ENCODE assay signal across 1 cellular context in the genomic region with DNA sequence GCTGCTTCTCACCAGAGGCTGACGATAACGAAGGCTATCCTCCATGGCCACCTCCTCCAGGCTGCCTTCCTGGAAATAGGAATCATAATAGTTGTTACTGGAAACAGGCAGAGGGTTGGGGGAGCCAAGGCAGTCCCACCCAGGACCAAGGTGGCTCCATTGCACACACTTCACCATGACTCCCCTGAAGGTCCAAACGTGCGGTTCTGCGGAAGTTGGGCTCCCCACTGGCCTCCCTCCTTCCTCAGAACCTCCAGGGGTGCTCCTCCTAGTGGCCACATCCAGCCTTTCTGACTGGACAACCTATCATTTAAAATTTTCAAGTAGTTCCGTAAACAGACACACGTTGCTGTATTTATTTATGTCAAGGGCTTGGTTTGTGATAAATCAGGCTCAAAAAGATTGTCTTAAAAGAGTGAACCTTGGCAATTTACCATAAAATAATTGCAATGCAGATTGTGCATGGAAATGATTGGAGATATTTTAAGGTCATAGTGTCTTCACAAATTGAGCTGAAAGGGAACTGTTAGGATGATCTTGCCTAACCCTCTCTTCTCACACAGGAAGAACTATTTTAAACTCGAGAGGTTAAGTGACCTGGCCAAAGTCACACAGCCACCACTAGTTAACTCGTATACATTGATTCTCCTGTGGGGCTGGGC.
TF ChIP-seq lines count a peak whose summit lies in the region.

No MANE protein-coding gene starts in this region.

TF ChIP-seq in HepG2, 621 proteins besides CTCF, POLR2A, EP300 and RAD21:
- TF ChIP-seq MZF1 (CRISPR knock-in tag; IDR thresholded peaks at IDR 0.05; ENCODE audit: borderline replicate concordance) (no peak), ZNF317 (CRISPR knock-in tag; IDR thresholded peaks at IDR 0.05) (no peak), CEBPG (CRISPR knock-in tag; IDR thresholded peaks at IDR 0.05) (no peak), NFE2L1 (CRISPR knock-in tag; IDR thresholded peaks at IDR 0.05; ENCODE audit: borderline replicate concordance) (no peak), SAP130 (CRISPR knock-in tag; IDR thresholded peaks at IDR 0.05; ENCODE audit: low read depth) (peak; percentile 68), ELF1 (CRISPR knock-in tag; IDR thresholded peaks at IDR 0.05) (peak; percentile 44; the same call in 1 of the 2 replicates), FOSL2 (CRISPR knock-in tag; IDR thresholded peaks at IDR 0.05) (0 out of 2 replicates have a peak, but pooled peaks have one; percentile 11), MXI1 (IDR thresholded peaks at IDR 0.05; ENCODE audit: borderline replicate concordance, low read depth, low read length) (no peak), JARID2 (CRISPR knock-in tag; IDR thresholded peaks at IDR 0.05; ENCODE audit: insufficient replicate concordance) (no peak), RCOR2 (CRISPR knock-in tag; IDR thresholded peaks at IDR 0.05) (no peak), KDM4B (CRISPR knock-in tag; IDR thresholded peaks at IDR 0.05) (0 out of 2 replicates have a peak, but pooled peaks have one; percentile 20), NFKBIZ (CRISPR knock-in tag; IDR thresholded peaks at IDR 0.05) (no peak), ERF (CRISPR knock-in tag; IDR thresholded peaks at IDR 0.05) (no peak), ZNF678 (CRISPR knock-in tag; IDR thresholded peaks at IDR 0.05) (no peak), ZMYM3 (CRISPR knock-in tag; IDR thresholded peaks at IDR 0.05) (0 out of 2 replicates have a peak, but pooled peaks have one; percentile 21), GABPA (IDR thresholded peaks at IDR 0.05; ENCODE audit: low read depth, low read length) (peak; percentile 19; the same call in 1 of the 2 replicates), GABPA (CRISPR knock-in tag; IDR thresholded peaks at IDR 0.05; ENCODE audit: low read depth) (peak; percentile 62; the same call in 1 of the 2 replicates), ZNF460 (CRISPR knock-in tag; IDR thresholded peaks at IDR 0.05; ENCODE audit: borderline replicate concordance) (no peak), ZFYVE20 (CRISPR knock-in tag; IDR thresholded peaks at IDR 0.05; ENCODE audit: borderline replicate concordance, low read depth) (no peak), STAG1 (CRISPR knock-in tag; IDR thresholded peaks at IDR 0.05) (peak; percentile 38), KAT8 (CRISPR knock-in tag; IDR thresholded peaks at IDR 0.05) (0 out of 2 replicates have a peak, but pooled peaks have one; percentile 26), EHMT2 (IDR thresholded peaks at IDR 0.05; ENCODE audit: borderline replicate concordance, low read depth, low read length) (no peak), SALL1 (CRISPR knock-in tag; IDR thresholded peaks at IDR 0.05) (peak; percentile 28; the same call in 1 of the 2 replicates), SRY (CRISPR knock-in tag; IDR thresholded peaks at IDR 0.05) (no peak), XRCC5 (optimal IDR thresholded peaks at IDR 0.05; ENCODE audit: low read length) (peak; percentile 49), ZFP36 (IDR thresholded peaks at IDR 0.05; ENCODE audit: borderline replicate concordance, low read depth, low read length, partially characterized antibody) (peak; percentile 19), ELF3 (CRISPR knock-in tag; IDR thresholded peaks at IDR 0.05) (0 out of 2 replicates have a peak, but pooled peaks have one; percentile 16), FOXK2 (IDR thresholded peaks at IDR 0.05) (peak; percentile 46; the same call in 1 of the 2 replicates), GABPB1 (CRISPR knock-in tag; IDR thresholded peaks at IDR 0.05) (0 out of 2 replicates have a peak, but pooled peaks have one; percentile 19), SMC3 (IDR thresholded peaks at IDR 0.05; ENCODE audit: low read length) (peak; percentile 9; the same call in 1 of the 2 replicates)
- TF ChIP-seq, protein P1, sequence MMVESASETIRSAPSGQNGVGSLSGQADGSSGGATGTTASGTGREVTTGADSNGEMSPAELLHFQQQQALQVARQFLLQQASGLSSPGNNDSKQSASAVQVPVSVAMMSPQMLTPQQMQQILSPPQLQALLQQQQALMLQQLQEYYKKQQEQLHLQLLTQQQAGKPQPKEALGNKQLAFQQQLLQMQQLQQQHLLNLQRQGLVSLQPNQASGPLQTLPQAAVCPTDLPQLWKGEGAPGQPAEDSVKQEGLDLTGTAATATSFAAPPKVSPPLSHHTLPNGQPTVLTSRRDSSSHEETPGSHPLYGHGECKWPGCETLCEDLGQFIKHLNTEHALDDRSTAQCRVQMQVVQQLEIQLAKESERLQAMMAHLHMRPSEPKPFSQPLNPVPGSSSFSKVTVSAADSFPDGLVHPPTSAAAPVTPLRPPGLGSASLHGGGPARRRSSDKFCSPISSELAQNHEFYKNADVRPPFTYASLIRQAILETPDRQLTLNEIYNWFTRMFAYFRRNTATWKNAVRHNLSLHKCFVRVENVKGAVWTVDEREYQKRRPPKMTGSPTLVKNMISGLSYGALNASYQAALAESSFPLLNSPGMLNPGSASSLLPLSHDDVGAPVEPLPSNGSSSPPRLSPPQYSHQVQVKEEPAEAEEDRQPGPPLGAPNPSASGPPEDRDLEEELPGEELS (CRISPR knock-in tag; IDR thresholded peaks at IDR 0.05): peak; percentile 9; the same call in 1 of the 2 replicates
- TF ChIP-seq, protein P2, sequence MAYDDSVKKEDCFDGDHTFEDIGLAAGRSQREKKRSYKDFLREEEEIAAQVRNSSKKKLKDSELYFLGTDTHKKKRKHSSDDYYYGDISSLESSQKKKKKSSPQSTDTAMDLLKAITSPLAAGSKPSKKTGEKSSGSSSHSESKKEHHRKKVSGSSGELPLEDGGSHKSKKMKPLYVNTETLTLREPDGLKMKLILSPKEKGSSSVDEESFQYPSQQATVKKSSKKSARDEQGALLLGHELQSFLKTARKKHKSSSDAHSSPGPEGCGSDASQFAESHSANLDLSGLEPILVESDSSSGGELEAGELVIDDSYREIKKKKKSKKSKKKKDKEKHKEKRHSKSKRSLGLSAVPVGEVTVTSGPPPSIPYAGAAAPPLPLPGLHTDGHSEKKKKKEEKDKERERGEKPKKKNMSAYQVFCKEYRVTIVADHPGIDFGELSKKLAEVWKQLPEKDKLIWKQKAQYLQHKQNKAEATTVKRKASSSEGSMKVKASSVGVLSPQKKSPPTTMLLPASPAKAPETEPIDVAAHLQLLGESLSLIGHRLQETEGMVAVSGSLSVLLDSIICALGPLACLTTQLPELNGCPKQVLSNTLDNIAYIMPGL (CRISPR knock-in tag; IDR thresholded peaks at IDR 0.05; ENCODE audit: borderline replicate concordance in 1 of 2, low read depth in 1 of 2): 0 out of 4 replicates have a peak, but pooled peaks of 1 of the 2 experiments have one; percentile 47
- TF ChIP-seq, protein P3, sequence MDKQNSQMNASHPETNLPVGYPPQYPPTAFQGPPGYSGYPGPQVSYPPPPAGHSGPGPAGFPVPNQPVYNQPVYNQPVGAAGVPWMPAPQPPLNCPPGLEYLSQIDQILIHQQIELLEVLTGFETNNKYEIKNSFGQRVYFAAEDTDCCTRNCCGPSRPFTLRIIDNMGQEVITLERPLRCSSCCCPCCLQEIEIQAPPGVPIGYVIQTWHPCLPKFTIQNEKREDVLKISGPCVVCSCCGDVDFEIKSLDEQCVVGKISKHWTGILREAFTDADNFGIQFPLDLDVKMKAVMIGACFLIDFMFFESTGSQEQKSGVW (CRISPR knock-in tag; IDR thresholded peaks at IDR 0.05; ENCODE audit: borderline replicate concordance): no peak
- TF ChIP-seq, protein P4, sequence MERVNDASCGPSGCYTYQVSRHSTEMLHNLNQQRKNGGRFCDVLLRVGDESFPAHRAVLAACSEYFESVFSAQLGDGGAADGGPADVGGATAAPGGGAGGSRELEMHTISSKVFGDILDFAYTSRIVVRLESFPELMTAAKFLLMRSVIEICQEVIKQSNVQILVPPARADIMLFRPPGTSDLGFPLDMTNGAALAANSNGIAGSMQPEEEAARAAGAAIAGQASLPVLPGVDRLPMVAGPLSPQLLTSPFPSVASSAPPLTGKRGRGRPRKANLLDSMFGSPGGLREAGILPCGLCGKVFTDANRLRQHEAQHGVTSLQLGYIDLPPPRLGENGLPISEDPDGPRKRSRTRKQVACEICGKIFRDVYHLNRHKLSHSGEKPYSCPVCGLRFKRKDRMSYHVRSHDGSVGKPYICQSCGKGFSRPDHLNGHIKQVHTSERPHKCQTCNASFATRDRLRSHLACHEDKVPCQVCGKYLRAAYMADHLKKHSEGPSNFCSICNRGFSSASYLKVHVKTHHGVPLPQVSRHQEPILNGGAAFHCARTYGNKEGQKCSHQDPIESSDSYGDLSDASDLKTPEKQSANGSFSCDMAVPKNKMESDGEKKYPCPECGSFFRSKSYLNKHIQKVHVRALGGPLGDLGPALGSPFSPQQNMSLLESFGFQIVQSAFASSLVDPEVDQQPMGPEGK (CRISPR knock-in tag; IDR thresholded peaks at IDR 0.05): peak; percentile 15; the same call in 1 of the 2 replicates
- TF ChIP-seq, protein P5, sequence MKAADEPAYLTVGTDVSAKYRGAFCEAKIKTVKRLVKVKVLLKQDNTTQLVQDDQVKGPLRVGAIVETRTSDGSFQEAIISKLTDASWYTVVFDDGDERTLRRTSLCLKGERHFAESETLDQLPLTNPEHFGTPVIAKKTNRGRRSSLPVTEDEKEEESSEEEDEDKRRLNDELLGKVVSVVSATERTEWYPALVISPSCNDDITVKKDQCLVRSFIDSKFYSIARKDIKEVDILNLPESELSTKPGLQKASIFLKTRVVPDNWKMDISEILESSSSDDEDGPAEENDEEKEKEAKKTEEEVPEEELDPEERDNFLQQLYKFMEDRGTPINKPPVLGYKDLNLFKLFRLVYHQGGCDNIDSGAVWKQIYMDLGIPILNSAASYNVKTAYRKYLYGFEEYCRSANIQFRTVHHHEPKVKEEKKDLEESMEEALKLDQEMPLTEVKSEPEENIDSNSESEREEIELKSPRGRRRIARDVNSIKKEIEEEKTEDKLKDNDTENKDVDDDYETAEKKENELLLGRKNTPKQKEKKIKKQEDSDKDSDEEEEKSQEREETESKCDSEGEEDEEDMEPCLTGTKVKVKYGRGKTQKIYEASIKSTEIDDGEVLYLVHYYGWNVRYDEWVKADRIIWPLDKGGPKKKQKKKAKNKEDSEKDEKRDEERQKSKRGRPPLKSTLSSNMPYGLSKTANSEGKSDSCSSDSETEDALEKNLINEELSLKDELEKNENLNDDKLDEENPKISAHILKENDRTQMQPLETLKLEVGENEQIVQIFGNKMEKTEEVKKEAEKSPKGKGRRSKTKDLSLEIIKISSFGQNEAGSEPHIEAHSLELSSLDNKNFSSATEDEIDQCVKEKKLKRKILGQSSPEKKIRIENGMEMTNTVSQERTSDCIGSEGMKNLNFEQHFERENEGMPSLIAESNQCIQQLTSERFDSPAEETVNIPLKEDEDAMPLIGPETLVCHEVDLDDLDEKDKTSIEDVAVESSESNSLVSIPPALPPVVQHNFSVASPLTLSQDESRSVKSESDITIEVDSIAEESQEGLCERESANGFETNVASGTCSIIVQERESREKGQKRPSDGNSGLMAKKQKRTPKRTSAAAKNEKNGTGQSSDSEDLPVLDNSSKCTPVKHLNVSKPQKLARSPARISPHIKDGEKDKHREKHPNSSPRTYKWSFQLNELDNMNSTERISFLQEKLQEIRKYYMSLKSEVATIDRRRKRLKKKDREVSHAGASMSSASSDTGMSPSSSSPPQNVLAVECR (CRISPR knock-in tag; IDR thresholded peaks at IDR 0.05; ENCODE audit: borderline replicate concordance): peak; percentile 35; the same call in 1 of the 2 replicates
- TF ChIP-seq, protein P6, sequence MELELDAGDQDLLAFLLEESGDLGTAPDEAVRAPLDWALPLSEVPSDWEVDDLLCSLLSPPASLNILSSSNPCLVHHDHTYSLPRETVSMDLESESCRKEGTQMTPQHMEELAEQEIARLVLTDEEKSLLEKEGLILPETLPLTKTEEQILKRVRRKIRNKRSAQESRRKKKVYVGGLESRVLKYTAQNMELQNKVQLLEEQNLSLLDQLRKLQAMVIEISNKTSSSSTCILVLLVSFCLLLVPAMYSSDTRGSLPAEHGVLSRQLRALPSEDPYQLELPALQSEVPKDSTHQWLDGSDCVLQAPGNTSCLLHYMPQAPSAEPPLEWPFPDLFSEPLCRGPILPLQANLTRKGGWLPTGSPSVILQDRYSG (CRISPR knock-in tag; IDR thresholded peaks at IDR 0.05): 0 out of 2 replicates have a peak, but pooled peaks have one; percentile 29
- TF ChIP-seq, protein P7, sequence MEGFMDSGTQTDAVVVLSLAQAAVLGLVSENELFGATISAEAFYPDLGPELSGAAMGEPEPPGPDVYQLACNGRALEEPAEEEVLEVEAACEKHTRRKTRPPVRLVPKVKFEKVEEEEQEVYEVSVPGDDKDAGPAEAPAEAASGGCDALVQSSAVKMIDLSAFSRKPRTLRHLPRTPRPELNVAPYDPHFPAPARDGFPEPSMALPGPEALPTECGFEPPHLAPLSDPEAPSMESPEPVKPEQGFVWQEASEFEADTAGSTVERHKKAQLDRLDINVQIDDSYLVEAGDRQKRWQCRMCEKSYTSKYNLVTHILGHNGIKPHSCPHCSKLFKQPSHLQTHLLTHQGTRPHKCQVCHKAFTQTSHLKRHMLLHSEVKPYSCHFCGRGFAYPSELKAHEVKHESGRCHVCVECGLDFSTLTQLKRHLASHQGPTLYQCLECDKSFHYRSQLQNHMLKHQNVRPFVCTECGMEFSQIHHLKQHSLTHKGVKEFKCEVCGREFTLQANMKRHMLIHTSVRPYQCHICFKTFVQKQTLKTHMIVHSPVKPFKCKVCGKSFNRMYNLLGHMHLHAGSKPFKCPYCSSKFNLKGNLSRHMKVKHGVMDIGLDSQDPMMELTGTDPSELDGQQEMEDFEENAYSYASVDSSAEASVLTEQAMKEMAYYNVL (CRISPR knock-in tag; IDR thresholded peaks at IDR 0.05; ENCODE audit: borderline replicate concordance): no peak
- TF ChIP-seq, protein P8, sequence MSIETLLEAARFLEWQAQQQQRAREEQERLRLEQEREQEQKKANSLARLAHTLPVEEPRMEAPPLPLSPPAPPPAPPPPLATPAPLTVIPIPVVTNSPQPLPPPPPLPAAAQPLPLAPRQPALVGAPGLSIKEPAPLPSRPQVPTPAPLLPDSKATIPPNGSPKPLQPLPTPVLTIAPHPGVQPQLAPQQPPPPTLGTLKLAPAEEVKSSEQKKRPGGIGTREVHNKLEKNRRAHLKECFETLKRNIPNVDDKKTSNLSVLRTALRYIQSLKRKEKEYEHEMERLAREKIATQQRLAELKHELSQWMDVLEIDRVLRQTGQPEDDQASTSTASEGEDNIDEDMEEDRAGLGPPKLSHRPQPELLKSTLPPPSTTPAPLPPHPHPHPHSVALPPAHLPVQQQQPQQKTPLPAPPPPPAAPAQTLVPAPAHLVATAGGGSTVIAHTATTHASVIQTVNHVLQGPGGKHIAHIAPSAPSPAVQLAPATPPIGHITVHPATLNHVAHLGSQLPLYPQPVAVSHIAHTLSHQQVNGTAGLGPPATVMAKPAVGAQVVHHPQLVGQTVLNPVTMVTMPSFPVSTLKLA (IDR thresholded peaks at IDR 0.05): peak; percentile 68
- TF ChIP-seq, protein P9, sequence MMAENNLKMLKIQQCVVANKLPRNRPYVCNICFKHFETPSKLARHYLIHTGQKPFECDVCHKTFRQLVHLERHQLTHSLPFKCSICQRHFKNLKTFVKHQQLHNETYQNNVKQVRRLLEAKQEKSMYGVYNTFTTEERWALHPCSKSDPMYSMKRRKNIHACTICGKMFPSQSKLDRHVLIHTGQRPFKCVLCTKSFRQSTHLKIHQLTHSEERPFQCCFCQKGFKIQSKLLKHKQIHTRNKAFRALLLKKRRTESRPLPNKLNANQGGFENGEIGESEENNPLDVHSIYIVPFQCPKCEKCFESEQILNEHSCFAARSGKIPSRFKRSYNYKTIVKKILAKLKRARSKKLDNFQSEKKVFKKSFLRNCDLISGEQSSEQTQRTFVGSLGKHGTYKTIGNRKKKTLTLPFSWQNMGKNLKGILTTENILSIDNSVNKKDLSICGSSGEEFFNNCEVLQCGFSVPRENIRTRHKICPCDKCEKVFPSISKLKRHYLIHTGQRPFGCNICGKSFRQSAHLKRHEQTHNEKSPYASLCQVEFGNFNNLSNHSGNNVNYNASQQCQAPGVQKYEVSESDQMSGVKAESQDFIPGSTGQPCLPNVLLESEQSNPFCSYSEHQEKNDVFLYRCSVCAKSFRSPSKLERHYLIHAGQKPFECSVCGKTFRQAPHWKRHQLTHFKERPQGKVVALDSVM (CRISPR knock-in tag; IDR thresholded peaks at IDR 0.05): peak; percentile 79
